In genomic region chr1:27992271-27992670, GRCh38 we compare ENCODE assay signal across 10 cellular contexts. TPM values are rescaled to one million over a fixed set of nuclear protein-coding genes. Genes with fewer than 3 reads are reported as not detected.
DNase-seq lines count a peak whose midpoint lies in the region; ATAC-seq and TF ChIP-seq lines count a peak whose summit lies in the region.
"Had no signal": no experiment of that assay in that cellular context is flagged by ENCODE, and none has a peak within 500 bp of the region (broad histone marks: within the 10 kb centered on the region; RNA-seq: fewer than 3 reads in every experiment).

No MANE protein-coding gene starts in this region.

- no peaks in the 10 kb centered on the region for H3K9me3 ChIP-seq in OCI-LY7 (ENCODE audit: low read length)
- H3K9me3 ChIP-seq in testis = no peaks in the 10 kb centered on the region
- H3K9me3 ChIP-seq in prostate gland = no peaks in the 10 kb centered on the region
- no peaks in the 10 kb centered on the region for H3K9me3 ChIP-seq in H9 (ENCODE audit: control insufficient read depth, low read depth, low read length)

- no peak overlapping the region for H3K23ac ChIP-seq in H9 (ENCODE audit: insufficient read length, low read depth, low read length)

- H3K14ac ChIP-seq in H9 (ENCODE audit: insufficient read depth, low read length) = no peak overlapping the region

- no peak overlapping the region for H3K18ac ChIP-seq in H9 (ENCODE audit: insufficient read length, low read depth, low read length)

- no peak overlapping the region for H3K27ac ChIP-seq in OCI-LY7 (ENCODE audit: low read depth, low read length, poor library complexity, severe bottlenecking)
- H3K27ac ChIP-seq in testis = no peak overlapping the region
- H3K27ac ChIP-seq in prostate gland = no peak overlapping the region
- no peak overlapping the region for H3K27ac ChIP-seq in H9 (ENCODE audit: insufficient read length, low read depth, low read length)

- no peak overlapping the region for H3K4me3 ChIP-seq in OCI-LY7 (ENCODE audit: low read depth, low read length, poor library complexity, severe bottlenecking)
- no peak overlapping the region for H3K4me3 ChIP-seq in fibroblast of pulmonary artery (replicated peaks; ENCODE audit: low read depth, low read length)
- H3K4me3 ChIP-seq in testis = no peak overlapping the region
- H3K4me3 ChIP-seq in prostate gland = no peak overlapping the region
- H3K4me3 ChIP-seq: K562 had no signal

- H2AFZ ChIP-seq in OCI-LY7 (ENCODE audit: low read length) = no peak overlapping the region
- no peak overlapping the region for H2AFZ ChIP-seq in H9 (ENCODE audit: low read length)

- peaks cover 98% of the 10 kb centered on the region for H3K36me3 ChIP-seq in OCI-LY7 (ENCODE audit: insufficient read depth, low read length)
- H3K36me3 ChIP-seq in testis (ENCODE audit: low read depth, missing control alignments) = no peaks in the 10 kb centered on the region
- H3K36me3 ChIP-seq in prostate gland = peaks cover 0 to 12% of the 10 kb centered on the region in 2 donors

- H2BK5ac ChIP-seq in H9 (ENCODE audit: insufficient read length, low read length) = no peak overlapping the region

- H4K5ac ChIP-seq in H9 (ENCODE audit: insufficient read length, low read depth, low read length) = no peak overlapping the region

- no peak overlapping the region for H2AK5ac ChIP-seq in H9 (ENCODE audit: insufficient read length, low read length)

- H3K9ac ChIP-seq in H9 (ENCODE audit: extremely low read depth, insufficient read length, low read length) = no peak overlapping the region

- H4K8ac ChIP-seq in H9 (replicated peaks; ENCODE audit: insufficient read length, low read depth, low read length) = no peak overlapping the region

- DNase-seq in OCI-LY7 (ENCODE audit: low spot score) = peak; percentile 9
- DNase-seq in activated CD8-positive, alpha-beta memory T cell treated with anti-CD3 and anti-CD28 coated beads, Interleukin-2, amount 50 U/mL, for 24 hours (ENCODE audit: extremely low read depth) = peak; percentile 4
- DNase-seq in fibroblast of pulmonary artery (ENCODE audit: low read depth) = peak; percentile 21
- DNase-seq in stimulated activated CD8-positive, alpha-beta memory T cell treated with anti-CD3 and anti-CD28 coated beads, Interleukin-15, amount 100 ng/mL, for 1 hour (ENCODE audit: low read depth) = peak; percentile 15
- DNase-seq in testis = no peak
- no peak for DNase-seq in prostate gland (ENCODE audit: low spot score)
- no peak for DNase-seq in H9

- no peaks in the 10 kb centered on the region for H3K79me1 ChIP-seq in H9 (ENCODE audit: insufficient read depth, low read depth, low read length, poor library complexity, severe bottlenecking)

- no peaks in the 10 kb centered on the region for H3K23me2 ChIP-seq in H9 (ENCODE audit: insufficient read length, low read depth, low read length, poor library complexity, severe bottlenecking)

- H3K4me1 Mint-ChIP-seq in H9 = no peaks in the 10 kb centered on the region

- POLR2A ChIA-PET in OCI-LY7 (lab: Charles Lee) = interaction anchor here (0.6 to 0.9 kb wide), 3 partner anchors 37 to 214 kb away, joined by 3 to 5 read pairs (median 4); no protein-coding TSS in a partner anchor

- H3K4me1 ChIP-seq in OCI-LY7 (ENCODE audit: insufficient read depth, low read length, poor library complexity, severe bottlenecking) (no peaks in the 10 kb centered on the region), testis (no peaks in the 10 kb centered on the region), prostate gland (replicated peaks) (no peaks in the 10 kb centered on the region), H9 (ENCODE audit: insufficient read depth, low read length) (no peaks in the 10 kb centered on the region)

- H3K36me3 Mint-ChIP-seq in H9 (ENCODE audit: insufficient read depth in 1 of 3, low read depth in 3 of 3) = peaks cover 15 to 71% (median 53%) of the 10 kb centered on the region in 3 experiments; a peak in 6 of 7 replicates

- no peak for ATAC-seq in HG02571 (IDR thresholded peaks at IDR 0.05; ENCODE audit: unreplicated experiment)
- ATAC-seq: K562 had no signal

- 70 to 86% methylated on average over 6 of the region's 6 CpGs for WGBS in testis, 2 donors
- WGBS in prostate gland = 84% methylated on average over 6 of the region's 6 CpGs
- no CpG with 5 or more reads among the region's 6 CpGs for WGBS in H9 (ENCODE audit: extremely low coverage, insufficient read length, low lambda C conversion rate)

- H3K27ac Mint-ChIP-seq in H9 = no peak overlapping the region

- no peak overlapping the region for H2BK15ac ChIP-seq in H9 (ENCODE audit: low read depth, low read length)

- no peak overlapping the region for H2BK120ac ChIP-seq in H9 (ENCODE audit: low read depth, low read length, poor library complexity, severe bottlenecking)

- BruUV-seq in OCI-LY7 (replicated peaks; lab: Mats Ljungman, UMichigan) = no TSS peak

- H2BK12ac ChIP-seq in H9 (ENCODE audit: insufficient read length, low read depth, low read length) = no peak overlapping the region

- CTCF ChIA-PET in OCI-LY7 (lab: Charles Lee; ENCODE audit: unreplicated experiment) = no interaction called here

- H3K9me3 Mint-ChIP-seq in H9 = no peaks in the 10 kb centered on the region

- TF ChIP-seq CTCF in OCI-LY7 (conservative IDR thresholded peaks at IDR 0.05; ENCODE audit: low read length) = no peak
- no peak for TF ChIP-seq CTCF in fibroblast of pulmonary artery (IDR thresholded peaks at IDR 0.05; ENCODE audit: low read length, missing control alignments)
- no peak for TF ChIP-seq CTCF in testis (IDR thresholded peaks at IDR 0.05)
- no peak for TF ChIP-seq CTCF in prostate gland (IDR thresholded peaks at IDR 0.05)
- TF ChIP-seq CTCF in H9 (conservative IDR thresholded peaks at IDR 0.05) = no peak

- intact Hi-C loops in OCI-LY7 (cut with micrococcal nuclease; ENCODE audit: unreplicated experiment) (no loop called here), testis (cut with DNase I; ENCODE audit: low total_unique reads) (no loop called here), prostate gland (cut with DNase I) (no loop called here)

- H4K91ac ChIP-seq in H9 (ENCODE audit: insufficient read length, low read depth, low read length) = no peak overlapping the region

- no peaks in the 10 kb centered on the region for H3K79me2 ChIP-seq in OCI-LY7 (ENCODE audit: insufficient read depth, low read depth, low read length)
- H3K79me2 ChIP-seq in H9 (ENCODE audit: insufficient read depth, low read length) = no peaks in the 10 kb centered on the region

- H4K20me1 ChIP-seq in OCI-LY7 (ENCODE audit: insufficient read depth, low read length) (no peaks in the 10 kb centered on the region), H9 (ENCODE audit: control insufficient read depth, insufficient read depth, insufficient read length) (no peaks in the 10 kb centered on the region)

- no peak overlapping the region for H3K4me2 ChIP-seq in OCI-LY7 (ENCODE audit: low read length)
- no peak overlapping the region for H3K4me2 ChIP-seq in H9 (ENCODE audit: insufficient read depth, insufficient read length, low read length)

- H3K27me3 Mint-ChIP-seq in H9 (ENCODE audit: low read depth) = no peaks in the 10 kb centered on the region

- H3K4ac ChIP-seq in H9 (ENCODE audit: low read depth, low read length) = no peak overlapping the region

- H3K4me3 Mint-ChIP-seq in H9 = no peak overlapping the region

- TF ChIP-seq POLR2A in testis (IDR thresholded peaks at IDR 0.05) (no peak), prostate gland (IDR thresholded peaks at IDR 0.05) (no peak)

- H3K27me3 ChIP-seq in testis = no peaks in the 10 kb centered on the region
- no peaks in the 10 kb centered on the region for H3K27me3 ChIP-seq in prostate gland (replicated peaks; ENCODE audit: insufficient read depth)
- H3K27me3 ChIP-seq in H9 (ENCODE audit: insufficient read depth, low read length) = no peaks in the 10 kb centered on the region

- no peaks in the 10 kb centered on the region for H3K9me2 ChIP-seq in OCI-LY7 (ENCODE audit: insufficient read depth, low read length)

- no peak overlapping the region for H2BK20ac ChIP-seq in H9 (ENCODE audit: low read depth, low read length, poor library complexity, severe bottlenecking)

- no peak overlapping the region for H3K56ac ChIP-seq in H9 (ENCODE audit: insufficient read length, low read depth, low read length)

- no peak overlapping the region for H3T11ph ChIP-seq in H9 (ENCODE audit: low read length)

RNA-seq across cellular contexts. Expression of gene XKR8, which starts 32.5 kb away (rescaled TPM):
- total RNA-seq in OCI-LY7 (2014; rRNA removed; shearing (Covaris generic)) = 0.38 and 0.75 TPM in 2 replicates
- total RNA-seq in OCI-LY7 (2022) = 0.70 and 2.3 TPM in 2 replicates
- 10 to 100 TPM; 10.9 to 11.7 TPM for total RNA-seq in testis
- polyA plus RNA-seq in testis (ENCODE audit: insufficient read depth, low read depth, low replicate concordance) = 7.8 TPM
- 10 to 100 TPM in 1 of 2 donors, 1 to 10 TPM in 1; 9.5 to 15.2 TPM for total RNA-seq in prostate gland
- 17.2 and 17.9 TPM in 2 replicates for total RNA-seq in H9 (2021)

RNA-seq across cellular contexts. Expression of gene SMPDL3B, which starts 57.5 kb away (rescaled TPM):
- total RNA-seq in OCI-LY7 (2014; rRNA removed; shearing (Covaris generic)) = 0.19 and 0.39 TPM in 2 replicates
- total RNA-seq in OCI-LY7 (2022) (not detected in 2 replicates), testis (1 to 10 TPM; 2.1 to 2.5 TPM), prostate gland (1 to 10 TPM; 2.0 to 7.7 TPM), H9 (2021) (49.5 and 51.3 TPM in 2 replicates)
- 2.7 TPM for polyA plus RNA-seq in testis (ENCODE audit: insufficient read depth, low read depth, low replicate concordance)
- total RNA-seq: skeletal muscle tissue had no signal

Comparison
In these comparisons a context has a peak if more than half of its experiments do, and no peak if none do; other contexts are left out.
1. DNase-seq: peak in OCI-LY7 (single experiment), activated CD8-positive, alpha-beta memory T cell treated with anti-CD3 and anti-CD28 coated beads, Interleukin-2, amount 50 U/mL, for 24 hours (single experiment), fibroblast of pulmonary artery (single experiment) and stimulated activated CD8-positive, alpha-beta memory T cell treated with anti-CD3 and anti-CD28 coated beads, Interleukin-15, amount 100 ng/mL, for 1 hour (single experiment); none in testis (single experiment), prostate gland (single experiment) and H9 (single experiment).